ENCODE assay signal across 14 cellular contexts in genomic region chr18:78073275-78073674, GRCh38.
DNase-seq lines count a peak whose midpoint lies in the region; ATAC-seq and TF ChIP-seq lines count a peak whose summit lies in the region.
"Had no signal": no experiment of that assay in that cellular context is flagged by ENCODE, and none has a peak within 500 bp of the region (broad histone marks: within the 10 kb centered on the region; RNA-seq: fewer than 3 reads in every experiment).

No MANE protein-coding gene starts in this region.

- H3K9me3 ChIP-seq in left ventricle myocardium inferior (replicated peaks) (no peaks in the 10 kb centered on the region), right cardiac atrium (ENCODE audit: control insufficient read depth, low read length) (no peaks in the 10 kb centered on the region), OCI-LY3 (ENCODE audit: insufficient read depth, low read length) (no peaks in the 10 kb centered on the region), hepatocyte (ENCODE audit: low read depth) (no peaks in the 10 kb centered on the region)
- H3K9me3 ChIP-seq: BLaER1, uterus had no signal

- H3K4me1 ChIP-seq in left ventricle myocardium inferior (no peaks in the 10 kb centered on the region), right cardiac atrium (ENCODE audit: control insufficient read depth, insufficient read depth, low read length) (no peaks in the 10 kb centered on the region), OCI-LY3 (ENCODE audit: low read length) (no peaks in the 10 kb centered on the region), hepatocyte (ENCODE audit: insufficient read depth) (no peaks in the 10 kb centered on the region)
- H3K4me1 ChIP-seq: uterus had no signal

- no peak for DNase-seq in left ventricle myocardium inferior
- no peak for DNase-seq in right cardiac atrium
- peak; percentile 15 for DNase-seq in hepatocyte (ENCODE audit: low spot score)
- DNase-seq in EL, result no peak
- DNase-seq in C1 segment of cervical spinal cord (lab: John Stamatoyannopoulos, UW), result no peak
- DNase-seq in stimulated activated naive CD4-positive, alpha-beta T cell treated with Interleukin-2 at 50 U/mL for 16 hours (lab: John Stamatoyannopoulos, UW), result no peak
- DNase-seq in stimulated activated effector memory CD8-positive, alpha-beta T cell treated with anti-CD3 and anti-CD28 coated beads, Interleukin-12 subunit alpha, Interleukin-12 subunit beta, amount 100 ng/mL, for 72 hours (ENCODE audit: low spot score in 2 of 2), result no peak
- DNase-seq: activated T-cell treated with anti-CD3 and anti-CD28 coated beads, Interleukin-2, amount 50 U/mL, for 4 hours; aorta; NCI-H1436; SHP77; uterus had no signal

- H3K9ac ChIP-seq in OCI-LY3 (ENCODE audit: low read length), result no peak overlapping the region
- H3K9ac ChIP-seq: BLaER1 had no signal

- no peak overlapping the region for H3K27ac Mint-ChIP-seq in stimulated activated effector memory CD8-positive, alpha-beta T cell treated with anti-CD3 and anti-CD28 coated beads, Interleukin-12 subunit alpha, Interleukin-12 subunit beta, amount 100 ng/mL, for 72 hours

- H3K79me2 ChIP-seq in OCI-LY3 (ENCODE audit: low read length) (no peaks in the 10 kb centered on the region), hepatocyte (no peaks in the 10 kb centered on the region)

- no peak for ATAC-seq in right cardiac atrium
- ATAC-seq in stimulated activated effector memory CD8-positive, alpha-beta T cell treated with anti-CD3 and anti-CD28 coated beads, Interleukin-12 subunit alpha, Interleukin-12 subunit beta, amount 100 ng/mL, for 72 hours, result no peak
- ATAC-seq: activated T-cell treated with anti-CD3 and anti-CD28 coated beads, Interleukin-2, amount 50 U/mL, for 4 hours had no signal

- H3K36me3 Mint-ChIP-seq in stimulated activated effector memory CD8-positive, alpha-beta T cell treated with anti-CD3 and anti-CD28 coated beads, Interleukin-12 subunit alpha, Interleukin-12 subunit beta, amount 100 ng/mL, for 72 hours, result no peaks in the 10 kb centered on the region

- 47% methylated on average over 5 of the region's 5 CpGs for WGBS in right cardiac atrium
- 59% methylated on average over 5 of the region's 5 CpGs for WGBS in hepatocyte (ENCODE audit: low lambda C conversion rate, missing lambda C conversion rate)

- H2AFZ ChIP-seq in OCI-LY3 (ENCODE audit: low read depth, low read length) (no peak overlapping the region), hepatocyte (no peak overlapping the region)

- no peaks in the 10 kb centered on the region for H3K9me3 Mint-ChIP-seq in stimulated activated effector memory CD8-positive, alpha-beta T cell treated with anti-CD3 and anti-CD28 coated beads, Interleukin-12 subunit alpha, Interleukin-12 subunit beta, amount 100 ng/mL, for 72 hours
- H3K9me3 Mint-ChIP-seq: activated T-cell treated with anti-CD3 and anti-CD28 coated beads, Interleukin-2, amount 50 U/mL, for 4 hours had no signal

- H4K20me1 ChIP-seq in OCI-LY3 (ENCODE audit: insufficient read depth, low read length), result no peaks in the 10 kb centered on the region
- H4K20me1 ChIP-seq in hepatocyte (ENCODE audit: insufficient read depth, poor library complexity, severe bottlenecking), result no peaks in the 10 kb centered on the region
- H4K20me1 ChIP-seq: BLaER1 had no signal

- H3K36me3 ChIP-seq in left ventricle myocardium inferior, result no peaks in the 10 kb centered on the region
- no peaks in the 10 kb centered on the region for H3K36me3 ChIP-seq in OCI-LY3 (replicated peaks; ENCODE audit: low read depth, low read length)
- H3K36me3 ChIP-seq in hepatocyte (replicated peaks; ENCODE audit: insufficient read depth, low read depth), result no peaks in the 10 kb centered on the region
- H3K36me3 ChIP-seq: BLaER1, uterus had no signal

- no peaks in the 10 kb centered on the region for H3K9me2 ChIP-seq in hepatocyte (replicated peaks; ENCODE audit: insufficient read depth)

- H3K27ac ChIP-seq in left ventricle myocardium inferior (replicated peaks), result no peak overlapping the region
- no peak overlapping the region for H3K27ac ChIP-seq in right cardiac atrium (ENCODE audit: low read length)
- H3K27ac ChIP-seq in OCI-LY3 (ENCODE audit: low read length), result no peak overlapping the region
- H3K27ac ChIP-seq in hepatocyte, result no peak overlapping the region
- H3K27ac ChIP-seq: BLaER1, uterus had no signal

- H3K27me3 ChIP-seq in left ventricle myocardium inferior (ENCODE audit: low read depth) (peaks cover 37% of the 10 kb centered on the region), right cardiac atrium (ENCODE audit: control insufficient read depth, insufficient read depth) (no peaks in the 10 kb centered on the region), OCI-LY3 (ENCODE audit: low read depth, low read length) (no peaks in the 10 kb centered on the region), hepatocyte (peaks cover 6% of the 10 kb centered on the region)
- H3K27me3 ChIP-seq: BLaER1, uterus had no signal

- H3K4me3 Mint-ChIP-seq in stimulated activated effector memory CD8-positive, alpha-beta T cell treated with anti-CD3 and anti-CD28 coated beads, Interleukin-12 subunit alpha, Interleukin-12 subunit beta, amount 100 ng/mL, for 72 hours, result no peak overlapping the region
- H3K4me3 Mint-ChIP-seq: activated T-cell treated with anti-CD3 and anti-CD28 coated beads, Interleukin-2, amount 50 U/mL, for 4 hours had no signal

- intact Hi-C loops in left ventricle myocardium inferior (cut with micrococcal nuclease), result no loop called here
- intact Hi-C loops in right cardiac atrium (cut with DNase I), result no loop called here

- TF ChIP-seq CTCF in left ventricle myocardium inferior (IDR thresholded peaks at IDR 0.05; ENCODE audit: borderline replicate concordance), result peak; percentile 25
- TF ChIP-seq CTCF in OCI-LY3 (IDR thresholded peaks at IDR 0.05; ENCODE audit: low read depth, low read length), result peak; percentile 28
- peak; percentile 50 for TF ChIP-seq CTCF in hepatocyte (IDR thresholded peaks at IDR 0.05; ENCODE audit: poor library complexity)

- H3K4me1 Mint-ChIP-seq in stimulated activated effector memory CD8-positive, alpha-beta T cell treated with anti-CD3 and anti-CD28 coated beads, Interleukin-12 subunit alpha, Interleukin-12 subunit beta, amount 100 ng/mL, for 72 hours, result no peaks in the 10 kb centered on the region

- H3K4me3 ChIP-seq in left ventricle myocardium inferior, result no peak overlapping the region
- H3K4me3 ChIP-seq in right cardiac atrium (ENCODE audit: low read length), result no peak overlapping the region
- no peak overlapping the region for H3K4me3 ChIP-seq in OCI-LY3 (ENCODE audit: low read length)
- no peak overlapping the region for H3K4me3 ChIP-seq in hepatocyte
- H3K4me3 ChIP-seq: BLaER1, uterus had no signal

- H3K4me2 ChIP-seq in OCI-LY3 (ENCODE audit: low read length), result no peak overlapping the region
- no peak overlapping the region for H3K4me2 ChIP-seq in hepatocyte
- H3K4me2 ChIP-seq: BLaER1 had no signal
